3 cellular contexts compared by ENCODE assay signal in genomic region chr16:17527538-17527937, GRCh38.
TF ChIP-seq lines count a peak whose summit lies in the region.

No MANE protein-coding gene starts in this region.

TF ChIP-seq in HepG2, 621 proteins besides CTCF, POLR2A, EP300 and RAD21:
- TF ChIP-seq CEBPB (IDR thresholded peaks at IDR 0.05; ENCODE audit: borderline replicate concordance, low read depth, low read length) (peak; percentile 64; the same call in 1 of the 2 replicates), DNMT3B (CRISPR knock-in tag; conservative IDR thresholded peaks at IDR 0.05) (no peak), ZNF510 (CRISPR knock-in tag; IDR thresholded peaks at IDR 0.05; ENCODE audit: low read depth) (no peak)

TF ChIP-seq in IMR-90, 13 proteins besides CTCF, POLR2A, EP300 and RAD21:
- TF ChIP-seq USF2 (IDR thresholded peaks at IDR 0.05; ENCODE audit: low read depth, low read length) (no peak), BHLHE40 (IDR thresholded peaks at IDR 0.05; ENCODE audit: low read depth, low read length) (no peak), SMC3 (IDR thresholded peaks at IDR 0.05; ENCODE audit: low read depth, low read length) (no peak), ELK1 (IDR thresholded peaks at IDR 0.05; ENCODE audit: borderline replicate concordance, low read depth, low read length) (no peak), CEBPB (IDR thresholded peaks at IDR 0.05; ENCODE audit: low read depth, low read length) (peak; percentile 62), NFE2L2 (IDR thresholded peaks at IDR 0.05; ENCODE audit: low read depth, low read length) (no peak), CHD1 (IDR thresholded peaks at IDR 0.05; ENCODE audit: low read depth, low read length) (no peak), MAFK (IDR thresholded peaks at IDR 0.05; ENCODE audit: low read depth, low read length) (no peak)

TF ChIP-seq in HEK293T, 16 proteins besides CTCF, POLR2A, EP300 and RAD21:
- TF ChIP-seq L3MBTL2 (conservative IDR thresholded peaks at IDR 0.05) (no peak), PKNOX1 (IDR thresholded peaks at IDR 0.05) (no peak), TARDBP (IDR thresholded peaks at IDR 0.05) (no peak), HDGF (IDR thresholded peaks at IDR 0.05; ENCODE audit: borderline replicate concordance) (no peak), FOXM1 (IDR thresholded peaks at IDR 0.05; ENCODE audit: borderline replicate concordance) (no peak), FOXA1 (IDR thresholded peaks at IDR 0.05) (no peak), BHLHE40 (IDR thresholded peaks at IDR 0.05; ENCODE audit: borderline replicate concordance) (no peak), ARNT (IDR thresholded peaks at IDR 0.05) (no peak), SUZ12 (IDR thresholded peaks at IDR 0.05) (no peak), CTBP1 (IDR thresholded peaks at IDR 0.05; ENCODE audit: borderline replicate concordance) (no peak), NFRKB (IDR thresholded peaks at IDR 0.05) (no peak), SP1 (IDR thresholded peaks at IDR 0.05) (no peak), ZNF384 (IDR thresholded peaks at IDR 0.05) (no peak), FOXK2 (IDR thresholded peaks at IDR 0.05) (no peak), ELF4 (IDR thresholded peaks at IDR 0.05) (no peak)
